Comparison of ENCODE assay signal across 1 cellular context in genomic region chr18:9886005-9886348, GRCh38.
TF ChIP-seq lines count a peak whose summit lies in the region.

No MANE protein-coding gene starts in this region.

TF ChIP-seq in K562, 482 proteins besides CTCF, POLR2A, EP300 and RAD21 (continued from another document and continues in another):
- TF ChIP-seq ZNF318 (IDR thresholded peaks at IDR 0.05; ENCODE audit: borderline replicate concordance in 1 of 2, low read depth in 1 of 2) (no peak), ZNF224 (CRISPR knock-in tag; IDR thresholded peaks at IDR 0.05) (no peak), BHLHE40 (IDR thresholded peaks at IDR 0.05; ENCODE audit: low read length) (no peak), SNAPC5 (CRISPR knock-in tag; IDR thresholded peaks at IDR 0.05) (no peak), HMBOX1 (IDR thresholded peaks at IDR 0.05) (no peak), CREBBP (IDR thresholded peaks at IDR 0.05; ENCODE audit: low read depth, low read length) (no peak), CBX1 (IDR thresholded peaks at IDR 0.05; ENCODE audit: low read depth) (no peak), HDAC6 (IDR thresholded peaks at IDR 0.05; ENCODE audit: low read depth, low read length) (no peak), SMAD1 (IDR thresholded peaks at IDR 0.05; ENCODE audit: low read depth, low read length, partially characterized antibody) (no peak), TARDBP (IDR thresholded peaks at IDR 0.05) (no peak), BCL6 (CRISPR knock-in tag; IDR thresholded peaks at IDR 0.05) (no peak), KLF1 (tag; IDR thresholded peaks at IDR 0.05) (no peak), KAT7 (CRISPR knock-in tag; IDR thresholded peaks at IDR 0.05; ENCODE audit: borderline replicate concordance) (no peak), NR2F6 (CRISPR knock-in tag; IDR thresholded peaks at IDR 0.05) (no peak), ZNF253 (CRISPR knock-in tag; conservative IDR thresholded peaks at IDR 0.05) (no peak), POLR2AphosphoS2 (IDR thresholded peaks at IDR 0.05; ENCODE audit: low read length) (no peak), RBM15 (IDR thresholded peaks at IDR 0.05; ENCODE audit: insufficient read depth, low read length) (no peak), SAFB2 (IDR thresholded peaks at IDR 0.05; ENCODE audit: borderline replicate concordance, low read depth, low read length, severe bottlenecking) (no peak), ZNF174 (CRISPR knock-in tag; IDR thresholded peaks at IDR 0.05) (no peak), ZNF449 (CRISPR knock-in tag; IDR thresholded peaks at IDR 0.05) (no peak), ILK (tag; IDR thresholded peaks at IDR 0.05; ENCODE audit: borderline replicate concordance, low read depth) (no peak), PHF8 (IDR thresholded peaks at IDR 0.05; ENCODE audit: borderline replicate concordance, low read length) (no peak), FOXA3 (CRISPR knock-in tag; conservative IDR thresholded peaks at IDR 0.05 in 1 of 2, IDR thresholded peaks at IDR 0.05 in 1 of 2) (no peak; a peak in 1 of 4 replicates), CHD2 (IDR thresholded peaks at IDR 0.05; ENCODE audit: low read depth, low read length) (no peak), ZBTB11 (CRISPR knock-in tag; IDR thresholded peaks at IDR 0.05) (peak in 1 of 3 experiments; percentile 59; a peak in 1 of 6 replicates), CBX3 (IDR thresholded peaks at IDR 0.05; ENCODE audit: borderline replicate concordance in 1 of 2, low read length in 2 of 2) (no peak), ADNP (tag; IDR thresholded peaks at IDR 0.05) (no peak), EHMT2 (IDR thresholded peaks at IDR 0.05) (0 out of 2 replicates have a peak, but pooled peaks have one; percentile 6), ZNF24 (IDR thresholded peaks at IDR 0.05) (no peak), TEAD1 (CRISPR knock-in tag; IDR thresholded peaks at IDR 0.05) (no peak), SLC30A9 (CRISPR knock-in tag; IDR thresholded peaks at IDR 0.05) (no peak), ATF1 (CRISPR knock-in tag; IDR thresholded peaks at IDR 0.05) (no peak), ATF1 (tag; IDR thresholded peaks at IDR 0.05) (peak; percentile 6), FIP1L1 (IDR thresholded peaks at IDR 0.05; ENCODE audit: low read depth, low read length, poor library complexity, severe bottlenecking) (no peak), MBD1 (CRISPR knock-in tag; IDR thresholded peaks at IDR 0.05) (no peak), PHB2 (IDR thresholded peaks at IDR 0.05; ENCODE audit: low read depth) (no peak), SMARCE1 (IDR thresholded peaks at IDR 0.05) (no peak), ARID2 (IDR thresholded peaks at IDR 0.05) (no peak), U2AF1 (optimal IDR thresholded peaks at IDR 0.05; ENCODE audit: low read depth, low read length) (no peak), TAF9B (IDR thresholded peaks at IDR 0.05; ENCODE audit: partially characterized antibody) (no peak), KLF13 (tag; IDR thresholded peaks at IDR 0.05; ENCODE audit: borderline replicate concordance, low read depth) (no peak), HES1 (IDR thresholded peaks at IDR 0.05; ENCODE audit: low read depth) (no peak), NR4A1 (CRISPR knock-in tag; IDR thresholded peaks at IDR 0.05) (no peak), NR4A1 (tag; IDR thresholded peaks at IDR 0.05) (peak; percentile 70; the same call in 1 of the 2 replicates), CC2D1A (IDR thresholded peaks at IDR 0.05) (no peak), WHSC1 (IDR thresholded peaks at IDR 0.05; ENCODE audit: low read length) (no peak), ZNF589 (CRISPR knock-in tag; IDR thresholded peaks at IDR 0.05; ENCODE audit: low read depth) (peak; percentile 43; the same call in 1 of the 2 replicates), ZNF778 (CRISPR knock-in tag; IDR thresholded peaks at IDR 0.05) (no peak), RAD51 (IDR thresholded peaks at IDR 0.05; ENCODE audit: borderline replicate concordance, low read depth) (no peak), MAFK (IDR thresholded peaks at IDR 0.05; ENCODE audit: low read length) (no peak), COPS2 (conservative IDR thresholded peaks at IDR 0.05) (no peak), ZNF436 (CRISPR knock-in tag; IDR thresholded peaks at IDR 0.05) (no peak), GABPB1 (CRISPR knock-in tag; IDR thresholded peaks at IDR 0.05) (no peak), BDP1 (IDR thresholded peaks at IDR 0.05; ENCODE audit: insufficient read depth, insufficient read length) (no peak)
